8 cellular contexts compared by ENCODE assay signal in genomic region chr10:79286318-79286951, GRCh38.
DNase-seq lines count a peak whose midpoint lies in the region; ATAC-seq and TF ChIP-seq lines count a peak whose summit lies in the region.

No MANE protein-coding gene starts in this region.

- peak overlapping the region; percentile 42 for H3K27ac ChIP-seq in OCI-LY1 (ENCODE audit: low read depth, low read length, poor library complexity, severe bottlenecking)

- peak overlapping the region; percentile 83 for H3K4me3 Mint-ChIP-seq in activated T-helper 17 cell treated with anti-CD3 and anti-CD28 coated beads, Interleukin-2, amount 50 U/mL, for 72 hours

- H3K79me2 ChIP-seq in OCI-LY1 (ENCODE audit: insufficient read depth, low read length), result no peaks in the 10 kb centered on the region

- H3K36me3 Mint-ChIP-seq in activated T-helper 17 cell treated with anti-CD3 and anti-CD28 coated beads, Interleukin-2, amount 50 U/mL, for 72 hours (ENCODE audit: low read depth), result peaks cover 65% of the 10 kb centered on the region

- H3K9me2 ChIP-seq in OCI-LY1 (ENCODE audit: low read depth, low read length), result no peaks in the 10 kb centered on the region

- H3K4me3 ChIP-seq in OCI-LY1 (ENCODE audit: low read depth, low read length, poor library complexity, severe bottlenecking), result peak overlapping the region; percentile 21

- DNase-seq in Right ventricle myocardium superior (peak; percentile 90), SW480 (ENCODE audit: low spot score) (no peak), T1000 (lab: John Stamatoyannopoulos, UW) (no peak)
- DNase-seq in stimulated activated CD4-positive, alpha-beta T cell treated with anti-CD3 and anti-CD28 coated beads, Interleukin-15, amount 100 ng/mL, for 1 hour (ENCODE audit: low read depth in 1 of 2, low spot score in 1 of 2), result peak; percentile 51 to 63

- peak overlapping the region; percentile 94 for H3K27ac Mint-ChIP-seq in activated T-helper 17 cell treated with anti-CD3 and anti-CD28 coated beads, Interleukin-2, amount 50 U/mL, for 72 hours

- peaks cover 32% of the 10 kb centered on the region for H3K4me1 ChIP-seq in OCI-LY1 (ENCODE audit: insufficient read depth, low read length, severe bottlenecking)

- intact Hi-C loops in Right ventricle myocardium superior (cut with DNase I), result no loop called here

- TF ChIP-seq CTCF in OCI-LY1 (IDR thresholded peaks at IDR 0.05; ENCODE audit: low read length), result no peak

- no peaks in the 10 kb centered on the region for H3F3A ChIP-seq in OCI-LY1 (ENCODE audit: insufficient read depth, low read length)

- peaks cover 38% of the 10 kb centered on the region for H3K4me1 Mint-ChIP-seq in activated T-helper 17 cell treated with anti-CD3 and anti-CD28 coated beads, Interleukin-2, amount 50 U/mL, for 72 hours

- H2AFZ ChIP-seq in OCI-LY1 (ENCODE audit: low read length), result no peak overlapping the region

- H4K20me1 ChIP-seq in OCI-LY1 (ENCODE audit: insufficient read depth, low read length), result no peaks in the 10 kb centered on the region

- no peaks in the 10 kb centered on the region for H3K9me3 Mint-ChIP-seq in activated T-helper 17 cell treated with anti-CD3 and anti-CD28 coated beads, Interleukin-2, amount 50 U/mL, for 72 hours

- no peaks in the 10 kb centered on the region for H3K9me3 ChIP-seq in OCI-LY1 (ENCODE audit: low read length)

- ATAC-seq in GM18858 (IDR thresholded peaks at IDR 0.05; ENCODE audit: unreplicated experiment), result peak; percentile 87
- ATAC-seq in HG02943 (IDR thresholded peaks at IDR 0.05; ENCODE audit: low read depth, unreplicated experiment), result peak; percentile 88
- ATAC-seq in activated T-helper 17 cell treated with anti-CD3 and anti-CD28 coated beads, Interleukin-2, amount 50 U/mL, for 72 hours (replicated peaks), result peak; percentile 80
- ATAC-seq in Right ventricle myocardium superior (ENCODE audit: poor library complexity), result peak; percentile 59

- peak overlapping the region; percentile 48; the same call in 1 of the 2 replicates for H3K4me2 ChIP-seq in OCI-LY1 (ENCODE audit: low read length)

- no peaks in the 10 kb centered on the region; the same call in 1 of the 2 replicates for H3K27me3 ChIP-seq in OCI-LY1 (ENCODE audit: insufficient read depth, low read length)

- H3K9ac ChIP-seq in OCI-LY1 (ENCODE audit: low read length), result peak overlapping the region; percentile 7; the same call in 1 of the 2 replicates

- H3K27me3 Mint-ChIP-seq in activated T-helper 17 cell treated with anti-CD3 and anti-CD28 coated beads, Interleukin-2, amount 50 U/mL, for 72 hours, result no peaks in the 10 kb centered on the region

- H3K36me3 ChIP-seq in OCI-LY1 (ENCODE audit: insufficient read depth, low read length), result no peaks in the 10 kb centered on the region

Comparison
In these comparisons a context has a peak if more than half of its experiments do, and no peak if none do; other contexts are left out.
1. DNase-seq: peak in Right ventricle myocardium superior (single experiment) and stimulated activated CD4-positive, alpha-beta T cell treated with anti-CD3 and anti-CD28 coated beads, Interleukin-15, amount 100 ng/mL, for 1 hour (2 of 2); none in SW480 (single experiment) and T1000 (single experiment).
2. Peak in every context shown above with its lines, with median percentiles within 50 percentile points of each other: ATAC-seq.